ENCODE assay signal across 1 cellular context in the genomic region with DNA sequence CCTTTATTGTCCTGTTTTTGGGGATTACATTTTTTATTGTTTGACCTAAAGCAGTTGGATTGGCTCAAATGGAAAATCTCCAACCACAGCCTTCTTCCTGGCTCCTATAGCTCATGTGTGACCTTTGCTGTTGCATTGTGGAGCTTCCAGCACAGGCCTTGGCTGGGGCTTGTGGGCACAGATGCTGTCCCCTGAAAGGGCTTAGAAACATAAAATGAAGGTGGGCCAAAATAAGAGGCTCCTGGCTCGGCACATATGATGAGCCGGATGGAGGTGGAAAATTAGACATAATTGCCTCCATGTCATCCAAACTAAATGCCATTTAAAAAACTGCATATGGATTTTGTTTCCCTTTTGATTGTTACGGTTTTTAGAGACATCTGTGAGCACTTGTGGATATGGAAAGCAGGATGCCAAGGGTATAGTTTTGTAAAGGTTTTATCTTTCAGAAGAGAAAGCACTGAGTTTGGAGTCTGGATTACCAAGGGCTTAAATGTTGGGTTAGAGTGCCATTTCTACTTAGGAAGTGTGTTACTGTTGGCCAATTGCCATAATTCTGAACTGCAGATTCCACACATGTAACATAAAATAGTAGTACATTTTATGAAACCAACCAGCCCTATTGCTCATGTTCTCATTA.
TF ChIP-seq lines count a peak whose summit lies in the region.

No MANE protein-coding gene starts in this region.

TF ChIP-seq in GM23338, 12 proteins besides CTCF, POLR2A, EP300 and RAD21 (continued from another document):
- TF ChIP-seq STAT1 (IDR thresholded peaks at IDR 0.05; ENCODE audit: unreplicated experiment) (no peak), JUNB (IDR thresholded peaks at IDR 0.05; ENCODE audit: unreplicated experiment) (no peak), ZNF331 (CRISPR knock-in tag; IDR thresholded peaks at IDR 0.05; ENCODE audit: low read depth) (no peak), EZH2phosphoT487 (IDR thresholded peaks at IDR 0.05; ENCODE audit: unreplicated experiment) (no peak), NANOG (IDR thresholded peaks at IDR 0.05; ENCODE audit: borderline replicate concordance) (no peak)
- TF ChIP-seq, protein P1, sequence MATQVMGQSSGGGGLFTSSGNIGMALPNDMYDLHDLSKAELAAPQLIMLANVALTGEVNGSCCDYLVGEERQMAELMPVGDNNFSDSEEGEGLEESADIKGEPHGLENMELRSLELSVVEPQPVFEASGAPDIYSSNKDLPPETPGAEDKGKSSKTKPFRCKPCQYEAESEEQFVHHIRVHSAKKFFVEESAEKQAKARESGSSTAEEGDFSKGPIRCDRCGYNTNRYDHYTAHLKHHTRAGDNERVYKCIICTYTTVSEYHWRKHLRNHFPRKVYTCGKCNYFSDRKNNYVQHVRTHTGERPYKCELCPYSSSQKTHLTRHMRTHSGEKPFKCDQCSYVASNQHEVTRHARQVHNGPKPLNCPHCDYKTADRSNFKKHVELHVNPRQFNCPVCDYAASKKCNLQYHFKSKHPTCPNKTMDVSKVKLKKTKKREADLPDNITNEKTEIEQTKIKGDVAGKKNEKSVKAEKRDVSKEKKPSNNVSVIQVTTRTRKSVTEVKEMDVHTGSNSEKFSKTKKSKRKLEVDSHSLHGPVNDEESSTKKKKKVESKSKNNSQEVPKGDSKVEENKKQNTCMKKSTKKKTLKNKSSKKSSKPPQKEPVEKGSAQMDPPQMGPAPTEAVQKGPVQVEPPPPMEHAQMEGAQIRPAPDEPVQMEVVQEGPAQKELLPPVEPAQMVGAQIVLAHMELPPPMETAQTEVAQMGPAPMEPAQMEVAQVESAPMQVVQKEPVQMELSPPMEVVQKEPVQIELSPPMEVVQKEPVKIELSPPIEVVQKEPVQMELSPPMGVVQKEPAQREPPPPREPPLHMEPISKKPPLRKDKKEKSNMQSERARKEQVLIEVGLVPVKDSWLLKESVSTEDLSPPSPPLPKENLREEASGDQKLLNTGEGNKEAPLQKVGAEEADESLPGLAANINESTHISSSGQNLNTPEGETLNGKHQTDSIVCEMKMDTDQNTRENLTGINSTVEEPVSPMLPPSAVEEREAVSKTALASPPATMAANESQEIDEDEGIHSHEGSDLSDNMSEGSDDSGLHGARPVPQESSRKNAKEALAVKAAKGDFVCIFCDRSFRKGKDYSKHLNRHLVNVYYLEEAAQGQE (IDR thresholded peaks at IDR 0.05; ENCODE audit: unreplicated experiment) = no peak
